ENCODE assay signal across 20 cellular contexts in the genomic region with DNA sequence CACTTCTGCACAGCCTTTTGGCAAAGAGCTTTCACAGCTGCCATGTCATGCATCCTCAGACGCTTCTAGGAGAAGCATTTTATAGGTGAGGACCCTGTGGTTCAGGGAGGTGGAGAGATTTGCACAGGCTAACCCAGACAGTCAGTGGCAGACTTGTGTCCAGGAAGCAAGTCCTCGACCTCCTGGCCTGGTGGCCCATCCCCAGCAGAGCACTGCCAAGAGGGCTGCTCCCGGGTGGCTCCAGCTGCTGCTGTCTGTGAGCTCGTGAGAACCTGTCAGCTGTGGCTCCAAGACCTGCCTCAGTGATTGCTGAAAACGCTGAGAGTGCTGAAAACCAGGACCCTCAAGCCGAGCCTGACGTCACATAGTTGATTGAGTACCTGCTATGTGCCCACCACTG.
DNase-seq lines count a peak whose midpoint lies in the region; ATAC-seq and FAIRE-seq lines count a peak whose summit lies in the region.
"Had no signal": no experiment of that assay in that cellular context is flagged by ENCODE, and none has a peak within 500 bp of the region (broad histone marks: within the 10 kb centered on the region; RNA-seq: fewer than 3 reads in every experiment).

No MANE protein-coding gene starts in this region.

- intact Hi-C loops in left ventricle myocardium superior (cut with micrococcal nuclease) (no loop called here), cardiac septum (cut with DNase I) (no loop called here), sciatic nerve (cut with DNase I) (no loop called here)

- DNase-seq in NCI-H1694 treated with DMSO at 0.1 percent for 48 hours (lab: John Stamatoyannopoulos, UW) (peak; percentile 8), NCI-H1694 (lab: John Stamatoyannopoulos, UW) (no peak), left ventricle myocardium superior (peak; percentile 50), cardiac septum (ENCODE audit: low spot score) (no peak), myocyte (ENCODE audit: low read depth) (peak; percentile 51), sciatic nerve (ENCODE audit: low spot score) (no peak), H4 (ENCODE audit: low spot score) (no peak), RCC 7860 (ENCODE audit: low spot score) (no peak)
- DNase-seq: Calu3; CD8-positive, alpha-beta memory T cell; DMS153; Karpas-422; MV-4-11; NCI-H1417 treated with DMSO at 0.1 percent for 48 hours; NCI-H1930; NCI-H345; OCI-M1; SHP77 had no signal

- peak; percentile 66 for ATAC-seq in left ventricle myocardium superior
- peak; percentile 72 for ATAC-seq in sciatic nerve

- FAIRE-seq in RCC 7860 (lab: Jason Lieb, UNC): no peak
- FAIRE-seq: A204.1, H1 had no signal

Comparison
In these comparisons a context has a peak if more than half of its experiments do, and no peak if none do; other contexts are left out.
1. DNase-seq: peak in NCI-H1694 treated with DMSO at 0.1 percent for 48 hours (single experiment), left ventricle myocardium superior (single experiment) and myocyte (single experiment); none in NCI-H1694 (single experiment), cardiac septum (single experiment), sciatic nerve (single experiment), H4 (single experiment) and RCC 7860 (single experiment).